8 cellular contexts compared by ENCODE assay signal in genomic region chr7:105439174-105439893, GRCh38. TPM values are rescaled to one million over a fixed set of nuclear protein-coding genes. Genes with fewer than 3 reads are reported as not detected.
DNase-seq lines count a peak whose midpoint lies in the region; ATAC-seq and TF ChIP-seq lines count a peak whose summit lies in the region.

No MANE protein-coding gene starts in this region.

- peak; percentile 92 for ATAC-seq in esophagus mucosa

- H3K4me2 ChIP-seq in skeletal muscle satellite cell (ENCODE audit: low read length) = peak overlapping the region; percentile 24

- H3K9ac ChIP-seq in skeletal muscle satellite cell (ENCODE audit: low read depth, low read length) = no peak overlapping the region

- DNase-seq in DMS 273 (lab: John Stamatoyannopoulos, UW; ENCODE audit: unreplicated experiment) (peak; percentile 70), DMS 273 treated with DMSO at 0.1 percent for 48 hours (lab: John Stamatoyannopoulos, UW) (no peak), NCI-H526 (lab: John Stamatoyannopoulos, UW) (peak; percentile 20 to 55), GM20000 (ENCODE audit: low spot score) (no peak), KG1 (lab: John Stamatoyannopoulos, UW) (no peak), NCI-H1417 treated with DMSO at 0.1 percent for 48 hours (lab: John Stamatoyannopoulos, UW) (no peak)

- no peak overlapping the region for H3K4me3 ChIP-seq in skeletal muscle satellite cell (ENCODE audit: low read length)

- H3K36me3 ChIP-seq in skeletal muscle satellite cell (ENCODE audit: insufficient read depth, low read length) = no peaks in the 10 kb centered on the region

- H3K9me3 ChIP-seq in skeletal muscle satellite cell (replicated peaks; ENCODE audit: low read length) = no peaks in the 10 kb centered on the region

- H3K4me1 ChIP-seq in skeletal muscle satellite cell (ENCODE audit: control insufficient read depth, insufficient read depth, low read length) = peaks cover 11% of the 10 kb centered on the region

- no peaks in the 10 kb centered on the region for H3K27me3 ChIP-seq in skeletal muscle satellite cell (ENCODE audit: control insufficient read depth, insufficient read depth, low read length)

- no peak for TF ChIP-seq CTCF in GM20000 (IDR thresholded peaks at IDR 0.05; ENCODE audit: extremely low read depth, missing control alignments)

RNA-seq across cellular contexts. Expression of gene SRPK2, which starts 50.6 kb away (rescaled TPM):
- total RNA-seq in esophagus mucosa = 31.6 TPM
- total RNA-seq in skeletal muscle satellite cell (2012; rRNA removed) = 28.0 and 30.9 TPM in 2 replicates

Comparison
In these comparisons a context has a peak if more than half of its experiments do, and no peak if none do; other contexts are left out.
1. DNase-seq: peak in DMS 273 (single experiment) and NCI-H526 (2 of 2); none in DMS 273 treated with DMSO at 0.1 percent for 48 hours (single experiment), GM20000 (single experiment), KG1 (single experiment) and NCI-H1417 treated with DMSO at 0.1 percent for 48 hours (single experiment).